9 cellular contexts compared by ENCODE assay signal in the genomic region with DNA sequence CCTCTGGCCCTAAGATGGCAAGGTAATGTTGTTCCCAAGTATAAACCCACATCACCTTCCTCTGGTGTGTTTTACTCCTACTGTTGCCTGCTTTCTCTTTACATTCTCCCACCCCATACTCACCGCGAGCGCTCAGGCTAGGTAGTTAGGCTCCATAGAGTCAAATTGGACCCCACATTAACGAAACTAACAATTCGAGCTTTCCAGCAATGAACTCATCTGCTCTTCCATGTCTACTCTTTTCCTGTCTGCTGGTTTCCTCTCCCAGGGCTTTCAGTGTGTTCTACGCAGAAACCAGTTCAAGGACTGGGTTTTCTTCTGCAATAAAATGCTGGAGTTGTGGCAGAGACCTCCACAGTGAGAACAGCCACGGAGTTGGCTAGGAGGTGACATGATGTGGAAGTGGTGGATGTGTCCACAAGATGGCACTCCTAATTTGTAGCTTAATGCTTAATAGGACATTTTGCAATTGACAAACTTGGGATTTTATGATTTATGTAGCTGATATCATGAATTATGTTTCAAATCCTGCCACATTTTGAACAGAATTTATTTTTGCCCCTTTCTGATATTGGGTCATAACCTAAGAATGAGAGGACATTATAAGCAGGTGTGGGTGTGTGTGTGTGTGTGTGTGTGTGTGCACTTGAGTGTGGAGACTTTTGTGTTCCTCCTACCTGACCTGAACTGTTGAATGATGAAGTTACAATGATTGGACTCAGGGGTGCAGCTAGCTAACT. TPM values are rescaled to one million over a fixed set of nuclear protein-coding genes. Genes with fewer than 3 reads are reported as not detected.
A peak's percentile ranks its signal among the peaks of the same experiment; 100 is the strongest.
DNase-seq lines count a peak whose midpoint lies in the region; ATAC-seq and TF ChIP-seq lines count a peak whose summit lies in the region.
"Had no signal": no experiment of that assay in that cellular context is flagged by ENCODE, and none has a peak within 500 bp of the region (broad histone marks: within the 10 kb centered on the region; RNA-seq: fewer than 3 reads in every experiment).

No MANE protein-coding gene starts in this region.

- no peak overlapping the region for H3K9ac ChIP-seq in endodermal cell (ENCODE audit: extremely low read depth, low read length, poor library complexity, severe bottlenecking)

- peaks cover 3% of the 10 kb centered on the region for H3K27me3 Mint-ChIP-seq in endodermal cell (ENCODE audit: insufficient read depth)

- peaks cover 4% of the 10 kb centered on the region for H3K36me3 Mint-ChIP-seq in endodermal cell (ENCODE audit: low read depth)

- no peak overlapping the region for H3K27ac ChIP-seq in C4-2B
- H3K27ac ChIP-seq in endodermal cell (ENCODE audit: low read depth, low read length), result no peak overlapping the region
- H3K27ac ChIP-seq in psoas muscle, result no peak overlapping the region

- intact Hi-C loops in psoas muscle (cut with DNase I), result loop anchor here (5.0 to 10.0 kb wide), 4 partner anchors 126 to 236 kb away; no protein-coding TSS in a partner anchor

- DNase-seq in GM13977 (ENCODE audit: low spot score) (peak; percentile 18), SK-MEL-5 (ENCODE audit: low read depth, low spot score) (peak; percentile 52), endodermal cell (no peak), psoas muscle (no peak)

- H3K36me3 ChIP-seq in endodermal cell (ENCODE audit: control insufficient read depth, insufficient read depth, low read length), result peaks cover 2% of the 10 kb centered on the region
- H3K36me3 ChIP-seq in psoas muscle (ENCODE audit: insufficient read depth in 1 of 2, low read depth in 1 of 2), result peaks cover 0 to 9% of the 10 kb centered on the region in 2 donors

- in situ Hi-C loops in GM13977 (cut with MboI; ENCODE audit: low pct_unique_long_range_greater_than_20kb, low sequenced_read_pairs, unreplicated experiment), result loop anchor here (25.0 kb wide), 1 partner anchor 139 kb away; no protein-coding TSS in a partner anchor
- in situ Hi-C loops in SK-MEL-5 (cut with HindIII; ENCODE audit: low pct_unique_long_range_greater_than_20kb, low sequenced_read_pairs), result no loop called here

- peaks cover 10% of the 10 kb centered on the region for H3K4me1 Mint-ChIP-seq in endodermal cell

- WGBS in endodermal cell (ENCODE audit: insufficient coverage in 1 of 2, insufficient read length in 1 of 2), 2 experiments, result 85 to 90% methylated on average over 7 of the region's 7 CpGs
- 70 to 78% (median 73%) methylated on average over 7 of the region's 7 CpGs for WGBS in psoas muscle, 3 donors

- peaks cover 11% of the 10 kb centered on the region for H3K27me3 ChIP-seq in endodermal cell (ENCODE audit: control insufficient read depth, insufficient read depth, low read length, poor library complexity, severe bottlenecking)
- H3K27me3 ChIP-seq in psoas muscle (ENCODE audit: insufficient read depth in 3 of 3, low read length in 2 of 3), result no peaks in the 10 kb centered on the region

- H3K4me1 ChIP-seq in endodermal cell (ENCODE audit: control insufficient read depth, insufficient read depth, low read length) (no peaks in the 10 kb centered on the region), psoas muscle (peaks cover 33% of the 10 kb centered on the region)

- H3K9me3 Mint-ChIP-seq in endodermal cell, result no peaks in the 10 kb centered on the region

- H3K4me3 ChIP-seq in endodermal cell (ENCODE audit: low read length) (no peak overlapping the region), psoas muscle (no peak overlapping the region)

- no peak overlapping the region for H3K4me3 Mint-ChIP-seq in endodermal cell

- no peaks in the 10 kb centered on the region for H3K9me3 ChIP-seq in endodermal cell (ENCODE audit: control insufficient read depth, low read length)
- H3K9me3 ChIP-seq in psoas muscle, result no peaks in the 10 kb centered on the region

- peak; percentile 75 for TF ChIP-seq CTCF in C4-2B (conservative IDR thresholded peaks at IDR 0.05)
- peak; percentile 63 for TF ChIP-seq CTCF in GM13977 (IDR thresholded peaks at IDR 0.05; ENCODE audit: extremely low read depth, insufficient read depth, missing control alignments)
- peak; percentile 62 for TF ChIP-seq CTCF in endodermal cell (conservative IDR thresholded peaks at IDR 0.05)
- peak; percentile 52 for TF ChIP-seq CTCF in psoas muscle (IDR thresholded peaks at IDR 0.05)

- ATAC-seq in psoas muscle (no peak), HG03280 (IDR thresholded peaks at IDR 0.05; ENCODE audit: unreplicated experiment) (no peak), GM19324 (IDR thresholded peaks at IDR 0.05; ENCODE audit: low FRiP score, unreplicated experiment) (no peak), GM21723 (IDR thresholded peaks at IDR 0.05; ENCODE audit: unreplicated experiment) (no peak)

- no peak overlapping the region for H3K27ac Mint-ChIP-seq in endodermal cell

RNA-seq across cellular contexts. Expression of gene UQCRC2, which starts 2.2 kb away (rescaled TPM):
- 204 and 205 TPM in 2 replicates for total RNA-seq in SK-MEL-5 (2014; rRNA removed; shearing (Covaris generic))
- 165 and 176 TPM in 2 replicates for polyA plus RNA-seq in SK-MEL-5 (2015; cell fraction: cytosol; rRNA removed)
- 307 and 365 TPM in 2 replicates for polyA plus RNA-seq in SK-MEL-5 (2015; cell fraction: nucleus; rRNA removed)
- total RNA-seq in endodermal cell (100 to 1,000 TPM; 167 to 172 TPM), psoas muscle (100 to 1,000 TPM; 434 to 716 (median 591) TPM)
- polyA plus RNA-seq in endodermal cell (2013, experiment 1 of 2), result 202 TPM
- 173 TPM for polyA plus RNA-seq in endodermal cell (2013, experiment 2 of 2)
- 100 to 1,000 TPM; 288 to 301 (median 294) TPM for polyA plus RNA-seq in psoas muscle

RNA-seq across cellular contexts. Expression of gene PDZD9, which starts 50.0 kb away (rescaled TPM):
- total RNA-seq in SK-MEL-5 (2014; rRNA removed; shearing (Covaris generic)), result not detected in 2 replicates
- not detected in 2 replicates for polyA plus RNA-seq in SK-MEL-5 (2015; cell fraction: cytosol; rRNA removed)
- not detected in 2 replicates for polyA plus RNA-seq in SK-MEL-5 (2015; cell fraction: nucleus; rRNA removed)
- total RNA-seq in endodermal cell, result not detected
- not detected for polyA plus RNA-seq in endodermal cell (2013, experiment 1 of 2)
- not detected for polyA plus RNA-seq in endodermal cell (2013, experiment 2 of 2)
- not detected for total RNA-seq in psoas muscle
- polyA plus RNA-seq in psoas muscle, result under 1 TPM in 1 of 3 donors, not detected in 2; 0.08 TPM
- total RNA-seq: T-helper 1 cell treated with Interleukin-12 subunit alpha and Interleukin-12 subunit beta and Interleukin-4 antibody, amounts not matched to agents 30 ng/mL and 1 ng/mL, for 36 hours had no signal

RNA-seq across cellular contexts. Expression of gene MOSMO, which starts 57.0 kb away (rescaled TPM):
- total RNA-seq in SK-MEL-5 (2014; rRNA removed; shearing (Covaris generic)), result 15.1 and 16.4 TPM in 2 replicates
- polyA plus RNA-seq in SK-MEL-5 (2015; cell fraction: cytosol; rRNA removed), result 11.0 and 11.9 TPM in 2 replicates
- polyA plus RNA-seq in SK-MEL-5 (2015; cell fraction: nucleus; rRNA removed), result 43.1 and 45.3 TPM in 2 replicates
- 10 to 100 TPM; 12.6 to 14.7 TPM for total RNA-seq in endodermal cell
- polyA plus RNA-seq in endodermal cell (2013, experiment 1 of 2), result 15.2 TPM
- 14.6 TPM for polyA plus RNA-seq in endodermal cell (2013, experiment 2 of 2)
- 10 to 100 TPM in 2 of 4 donors, 1 to 10 TPM in 2; 7.8 to 13.8 (median 10.5) TPM for total RNA-seq in psoas muscle
- 10 to 100 TPM in 2 of 3 donors, 1 to 10 TPM in 1; 6.0 to 21.3 (median 11.3) TPM for polyA plus RNA-seq in psoas muscle

Comparison
In these comparisons a context has a peak if more than half of its experiments do, and no peak if none do; other contexts are left out.
1. DNase-seq: peak in GM13977 (single experiment) and SK-MEL-5 (single experiment); none in endodermal cell (single experiment) and psoas muscle (0 of 2).
2. Peak in every context shown above with its lines, with median percentiles within 50 percentile points of each other: CTCF ChIP-seq.